32 cellular contexts compared by ENCODE assay signal in genomic region chr18:12823892-12824291, GRCh38.
"Had no signal": no experiment of that assay in that cellular context is flagged by ENCODE, and none has a peak within 500 bp of the region (broad histone marks: within the 10 kb centered on the region; RNA-seq: fewer than 3 reads in every experiment).

No MANE protein-coding gene starts in this region.

- H3K4me2 ChIP-seq: SK-N-SH had no signal

- H3K27me3 Mint-ChIP-seq: activated B cell treated with CpG ODN at 0.5 μM for 24 hours; activated CD4-positive, alpha-beta memory T cell treated with anti-CD3 and anti-CD28 coated beads for 36 hours; activated naive CD4-positive, alpha-beta T cell treated with anti-CD3 and anti-CD28 coated beads, Interleukin-2, amount 50 U/mL, for 24 hours had no signal

- H3K27ac Mint-ChIP-seq: activated B cell treated with CpG ODN at 0.5 μM for 24 hours; activated naive CD4-positive, alpha-beta T cell treated with anti-CD3 and anti-CD28 coated beads, Interleukin-2, amount 50 U/mL, for 24 hours; activated T-helper 1 cell treated with anti-CD3 and anti-CD28 coated beads, Interleukin-12 subunit alpha, Interleukin-12 subunit beta, Interleukin-2, Interleukin-4 antibody, amounts not matched to agents 30 ng/mL and 10 ng/mL and 1 ng/mL, durations not matched to agents 14 hours and 24 hours and 36 hours; T-helper 1 cell treated with Interleukin-12 subunit alpha and Interleukin-12 subunit beta and Interleukin-4 antibody, amounts not matched to agents 30 μg/mL and 1 μg/mL, for 36 hours; T-helper 2 cell treated with Interferon-gamma antibody and Interleukin-4, amounts not matched to agents 5 μg/mL and 100 μg/mL, for 36 hours had no signal

- H3K4me1 Mint-ChIP-seq: activated B cell treated with CpG ODN at 0.5 μM for 24 hours had no signal

- FAIRE-seq: astrocyte had no signal

- H3K9ac ChIP-seq: SK-N-SH had no signal

- ATAC-seq: body of pancreas had no signal

- DNase-seq: activated B cell treated with CpG ODN at 0.5 μM for 24 hours; activated CD4-positive, alpha-beta memory T cell treated with anti-CD3 and anti-CD28 coated beads for 36 hours; activated CD4-positive, alpha-beta T cell treated with anti-CD3 and anti-CD28 coated beads for 4 hours; activated CD4-positive, alpha-beta T cell treated with anti-CD3 and anti-CD28 coated beads, Interleukin-2, amount 50 U/mL, for 1 hour; activated CD4-positive, CD25-positive, alpha-beta regulatory T cell treated with anti-CD3 and anti-CD28 coated beads, Interleukin-2, amount 50 U/mL, for 72 hours; activated effector memory CD4-positive, alpha-beta T cell treated with anti-CD3 and anti-CD28 coated beads, Interleukin-2, amount 50 U/mL, for 16 hours; activated naive CD4-positive, alpha-beta T cell; activated T-cell treated with anti-CD3 and anti-CD28 coated beads, Interleukin-2, amount 50 U/mL, for 1 hour; adrenal gland; body of pancreas; Kasumi-1; KG1; MG63; MV-4-11; NCI-H1092; NCI-H1436 treated with DMSO at 0.1 percent for 48 hours; NCI-H1694 treated with DMSO at 0.1 percent for 48 hours; NCI-H2029; NCI-H345; NCI-H524 treated with DMSO at 0.1 percent for 48 hours; Peyer's patch; RPMI8226; SHP77 treated with DMSO at 0.1 percent for 48 hours; SK-N-SH had no signal

- H3K4me3 ChIP-seq: adrenal gland, body of pancreas, breast epithelium, MG63, Peyer's patch, SJSA1 had no signal

- H3K27me3 ChIP-seq: adrenal gland, body of pancreas, breast epithelium, MG63, Peyer's patch, SJSA1 had no signal

- H3K27ac ChIP-seq: adrenal gland, body of pancreas, breast epithelium, Peyer's patch, SJSA1, VCaP had no signal

- H3K9me2 ChIP-seq: SK-N-SH had no signal

- H3K9me3 ChIP-seq: body of pancreas, Peyer's patch, SJSA1 had no signal

- H3K36me3 ChIP-seq: adrenal gland, breast epithelium had no signal

- H3K4me1 ChIP-seq: adrenal gland, body of pancreas, breast epithelium, Peyer's patch, SJSA1 had no signal

- H3K4me3 Mint-ChIP-seq: activated B cell treated with CpG ODN at 0.5 μM for 24 hours; activated CD4-positive, alpha-beta memory T cell treated with anti-CD3 and anti-CD28 coated beads for 36 hours; activated naive CD4-positive, alpha-beta T cell treated with anti-CD3 and anti-CD28 coated beads, Interleukin-2, amount 50 U/mL, for 24 hours; activated T-helper 1 cell treated with anti-CD3 and anti-CD28 coated beads, Interleukin-12 subunit alpha, Interleukin-12 subunit beta, Interleukin-2, Interleukin-4 antibody, amounts not matched to agents 30 ng/mL and 10 ng/mL and 1 ng/mL, durations not matched to agents 14 hours and 24 hours and 36 hours; T-helper 1 cell treated with Interleukin-12 subunit alpha and Interleukin-12 subunit beta and Interleukin-4 antibody, amounts not matched to agents 30 μg/mL and 1 μg/mL, for 36 hours; T-helper 2 cell treated with Interferon-gamma antibody and Interleukin-4, amounts not matched to agents 5 μg/mL and 100 μg/mL, for 36 hours had no signal
